In genomic region chr10:72274730-72275350, GRCh38 we compare ENCODE assay signal across 1 cellular context.
TF ChIP-seq lines count a peak whose summit lies in the region.

No MANE protein-coding gene starts in this region.

TF ChIP-seq in HEK293, 187 proteins besides CTCF, POLR2A, EP300 and RAD21 (continued from another document and continues in another):
- TF ChIP-seq REST (tag by site-specific recombination; IDR thresholded peaks at IDR 0.05): no peak
- no peak for TF ChIP-seq SP3 (tag by site-specific recombination; IDR thresholded peaks at IDR 0.05)
- TF ChIP-seq ZNF398 (tag by site-specific recombination; IDR thresholded peaks at IDR 0.05): no peak
- TF ChIP-seq ZBTB26 (tag by site-specific recombination; optimal IDR thresholded peaks at IDR 0.05): peak; percentile 17
- no peak for TF ChIP-seq ZNF138 (tag by site-specific recombination; IDR thresholded peaks at IDR 0.05; ENCODE audit: borderline replicate concordance)
- TF ChIP-seq ZNF544 (tag by site-specific recombination; IDR thresholded peaks at IDR 0.05): no peak
- TF ChIP-seq ZNF274 (IDR thresholded peaks at IDR 0.05; ENCODE audit: low read length): no peak
- TF ChIP-seq ZNF274 (tag by site-specific recombination; IDR thresholded peaks at IDR 0.05; ENCODE audit: borderline replicate concordance): no peak
- no peak for TF ChIP-seq ZNF148 (tag by site-specific recombination; IDR thresholded peaks at IDR 0.05; ENCODE audit: borderline replicate concordance)
- TF ChIP-seq ZNF362 (tag by site-specific recombination; IDR thresholded peaks at IDR 0.05): no peak
- peak; percentile 50; the same call in 1 of the 2 replicates for TF ChIP-seq KLF17 (tag by site-specific recombination; IDR thresholded peaks at IDR 0.05)
- no peak for TF ChIP-seq ZNF223 (tag by site-specific recombination; IDR thresholded peaks at IDR 0.05)
- peak; percentile 87 for TF ChIP-seq ZNF501 (tag by site-specific recombination; IDR thresholded peaks at IDR 0.05)
- TF ChIP-seq ZNF132 (tag by site-specific recombination; IDR thresholded peaks at IDR 0.05; ENCODE audit: borderline replicate concordance): no peak
- TF ChIP-seq ZNF211 (tag by site-specific recombination; IDR thresholded peaks at IDR 0.05; ENCODE audit: low read depth): no peak
- TF ChIP-seq ZNF146 (tag by site-specific recombination; IDR thresholded peaks at IDR 0.05): no peak
- no peak; the same call in 1 of the 2 replicates for TF ChIP-seq ZNF629 (tag by site-specific recombination; IDR thresholded peaks at IDR 0.05)
- TF ChIP-seq SCRT1 (tag by site-specific recombination; IDR thresholded peaks at IDR 0.05; ENCODE audit: borderline replicate concordance): no peak
- TF ChIP-seq MZF1 (tag by site-specific recombination; IDR thresholded peaks at IDR 0.05; ENCODE audit: borderline replicate concordance): no peak
- TF ChIP-seq ZNF10 (tag by site-specific recombination; IDR thresholded peaks at IDR 0.05): no peak
- TF ChIP-seq PATZ1 (tag by site-specific recombination; IDR thresholded peaks at IDR 0.05): peak; percentile 21; the same call in 1 of the 2 replicates
- peak; percentile 44; the same call in 1 of the 2 replicates for TF ChIP-seq KLF16 (tag by site-specific recombination; IDR thresholded peaks at IDR 0.05)
- TF ChIP-seq ZNF354C (tag by site-specific recombination; IDR thresholded peaks at IDR 0.05; ENCODE audit: borderline replicate concordance, low read depth): no peak
- TF ChIP-seq ZNF350 (tag by site-specific recombination; IDR thresholded peaks at IDR 0.05): no peak
- TF ChIP-seq TRIM28 (IDR thresholded peaks at IDR 0.05; ENCODE audit: borderline replicate concordance, low read length): no peak
- no peak for TF ChIP-seq ZNF248 (tag by site-specific recombination; IDR thresholded peaks at IDR 0.05)
- TF ChIP-seq ZNF48 (tag by site-specific recombination; IDR thresholded peaks at IDR 0.05): no peak
- no peak for TF ChIP-seq ZNF548 (tag by site-specific recombination; IDR thresholded peaks at IDR 0.05)
- TF ChIP-seq ZNF423 (tag by site-specific recombination; IDR thresholded peaks at IDR 0.05): no peak; the same call in 1 of the 2 replicates
- peak; percentile 37; the same call in 1 of the 2 replicates for TF ChIP-seq ZNF76 (tag by site-specific recombination; IDR thresholded peaks at IDR 0.05; ENCODE audit: borderline replicate concordance, low read depth)
- TF ChIP-seq ZNF184 (tag by site-specific recombination; IDR thresholded peaks at IDR 0.05): 0 out of 2 replicates have a peak, but pooled peaks have one; percentile 28
- TF ChIP-seq OSR2 (tag by site-specific recombination; IDR thresholded peaks at IDR 0.05): no peak
- TF ChIP-seq ZNF404 (tag by site-specific recombination; IDR thresholded peaks at IDR 0.05): no peak
- no peak for TF ChIP-seq SETDB1 (IDR thresholded peaks at IDR 0.05; ENCODE audit: insufficient read length, low read length)
- no peak for TF ChIP-seq ZNF112 (tag by site-specific recombination; IDR thresholded peaks at IDR 0.05)
- no peak for TF ChIP-seq YY1 (tag by site-specific recombination; IDR thresholded peaks at IDR 0.05)
- TF ChIP-seq KLF9 (tag by site-specific recombination; IDR thresholded peaks at IDR 0.05; ENCODE audit: low read depth): no peak
- TF ChIP-seq ZSCAN16 (tag by site-specific recombination; IDR thresholded peaks at IDR 0.05): no peak
- TF ChIP-seq GLI4 (tag by site-specific recombination; IDR thresholded peaks at IDR 0.05): no peak
- TF ChIP-seq ZNF549 (tag by site-specific recombination; IDR thresholded peaks at IDR 0.05): no peak
- TF ChIP-seq ZNF558 (tag by site-specific recombination; IDR thresholded peaks at IDR 0.05): no peak
- 0 out of 2 replicates have a peak, but pooled peaks have one; percentile 7 for TF ChIP-seq ZFHX2 (tag by site-specific recombination; conservative IDR thresholded peaks at IDR 0.05)
- TF ChIP-seq ZFP37 (tag by site-specific recombination; IDR thresholded peaks at IDR 0.05): no peak
- no peak for TF ChIP-seq ZSCAN4 (tag by site-specific recombination; IDR thresholded peaks at IDR 0.05)
- no peak for TF ChIP-seq MYNN (tag by site-specific recombination; IDR thresholded peaks at IDR 0.05; ENCODE audit: borderline replicate concordance)
- TF ChIP-seq YY2 (tag by site-specific recombination; IDR thresholded peaks at IDR 0.05): no peak
- no peak for TF ChIP-seq ZNF335 (tag by site-specific recombination; conservative IDR thresholded peaks at IDR 0.05)
- TF ChIP-seq ZNF777 (tag by site-specific recombination; IDR thresholded peaks at IDR 0.05; ENCODE audit: borderline replicate concordance): no peak
- TF ChIP-seq ZNF416 (tag by site-specific recombination; IDR thresholded peaks at IDR 0.05): no peak
- TF ChIP-seq ZNF677 (tag by site-specific recombination; IDR thresholded peaks at IDR 0.05): no peak
- TF ChIP-seq SCRT2 (tag by site-specific recombination; IDR thresholded peaks at IDR 0.05): peak; percentile 23
- no peak for TF ChIP-seq ZNF664 (tag by site-specific recombination; IDR thresholded peaks at IDR 0.05)
- peak; percentile 64; the same call in 1 of the 2 replicates for TF ChIP-seq ZNF121 (tag by site-specific recombination; IDR thresholded peaks at IDR 0.05)
- TF ChIP-seq ZNF707 (tag by site-specific recombination; IDR thresholded peaks at IDR 0.05): no peak
- no peak for TF ChIP-seq MEIS1 (CRISPR knock-in tag; IDR thresholded peaks at IDR 0.05; ENCODE audit: borderline replicate concordance)
- TF ChIP-seq ZNF302 (tag by site-specific recombination; IDR thresholded peaks at IDR 0.05; ENCODE audit: low read depth): no peak
- TF ChIP-seq SP7 (tag by site-specific recombination; IDR thresholded peaks at IDR 0.05): peak; percentile 13; the same call in 1 of the 2 replicates
- no peak for TF ChIP-seq ZNF214 (tag by site-specific recombination; IDR thresholded peaks at IDR 0.05; ENCODE audit: borderline replicate concordance)
- no peak for TF ChIP-seq ZSCAN23 (tag by site-specific recombination; IDR thresholded peaks at IDR 0.05)
